8 cellular contexts compared by ENCODE assay signal in genomic region chr15:92714457-92715401, GRCh38.
DNase-seq lines count a peak whose midpoint lies in the region; ATAC-seq and TF ChIP-seq lines count a peak whose summit lies in the region.

No MANE protein-coding gene starts in this region.

- H3K27ac Mint-ChIP-seq in effector memory CD8-positive, alpha-beta T cell = no peak overlapping the region
- H3K27ac Mint-ChIP-seq in memory B cell = no peak overlapping the region

- peak; percentile 84 for TF ChIP-seq CTCF in AG09319 (IDR thresholded peaks at IDR 0.05; ENCODE audit: low read depth, low read length)

- peak; percentile 87 for ATAC-seq in GM19023 (IDR thresholded peaks at IDR 0.05; ENCODE audit: unreplicated experiment)
- ATAC-seq in HG03442 (IDR thresholded peaks at IDR 0.05; ENCODE audit: unreplicated experiment) = peak; percentile 77
- ATAC-seq in effector memory CD8-positive, alpha-beta T cell (replicated peaks) = peak; percentile 92
- ATAC-seq in memory B cell (ENCODE audit: low read depth) = peak; percentile 84

- no peaks in the 10 kb centered on the region for H3K9me3 Mint-ChIP-seq in effector memory CD8-positive, alpha-beta T cell
- H3K9me3 Mint-ChIP-seq in memory B cell = peaks cover 1% of the 10 kb centered on the region

- H3K4me3 Mint-ChIP-seq in effector memory CD8-positive, alpha-beta T cell = peak overlapping the region; percentile 62 to 67
- H3K4me3 Mint-ChIP-seq in memory B cell = peak overlapping the region; percentile 87

- H3K27me3 Mint-ChIP-seq in effector memory CD8-positive, alpha-beta T cell = peaks cover 22 to 49% of the 10 kb centered on the region in 2 donors
- H3K27me3 Mint-ChIP-seq in memory B cell = peaks cover 16% of the 10 kb centered on the region

- H3K36me3 Mint-ChIP-seq in effector memory CD8-positive, alpha-beta T cell (ENCODE audit: insufficient read depth) = no peaks in the 10 kb centered on the region
- H3K36me3 Mint-ChIP-seq in memory B cell = peaks cover 2% of the 10 kb centered on the region

- DNase-seq in AG09319 (ENCODE audit: extremely low read depth, low read depth) (peak; percentile 27), NCI-H82 treated with DMSO at 0.1 percent for 48 hours (lab: John Stamatoyannopoulos, UW; ENCODE audit: unreplicated experiment) (peak; percentile 57), memory B cell (ENCODE audit: low spot score in 2 of 2) (peak; percentile 69 to 72)
- DNase-seq in activated CD8-positive, alpha-beta memory T cell treated with anti-CD3 and anti-CD28 coated beads for 1 hour (ENCODE audit: extremely low read depth in 1 of 2, low read depth in 1 of 2) = peak; percentile 30 to 53
- peak; percentile 66 to 79 (median 67) for DNase-seq in effector memory CD8-positive, alpha-beta T cell
- DNase-seq in stimulated activated CD8-positive, alpha-beta memory T cell treated with anti-CD3 and anti-CD28 coated beads, Interleukin-12 subunit alpha, Interleukin-12 subunit beta, amount 100 ng/mL, for 1 hour (ENCODE audit: low read depth) = peak; percentile 68

- H3K4me1 Mint-ChIP-seq in effector memory CD8-positive, alpha-beta T cell (ENCODE audit: low read depth in 2 of 2) = peaks cover 7 to 9% of the 10 kb centered on the region in 2 donors
- H3K4me1 Mint-ChIP-seq in memory B cell = peaks cover 7% of the 10 kb centered on the region

Comparison
In these comparisons a context has a peak if more than half of its experiments do, and no peak if none do; other contexts are left out.
1. Peak in every context shown above with its lines: DNase-seq and ATAC-seq.